In the genomic region with DNA sequence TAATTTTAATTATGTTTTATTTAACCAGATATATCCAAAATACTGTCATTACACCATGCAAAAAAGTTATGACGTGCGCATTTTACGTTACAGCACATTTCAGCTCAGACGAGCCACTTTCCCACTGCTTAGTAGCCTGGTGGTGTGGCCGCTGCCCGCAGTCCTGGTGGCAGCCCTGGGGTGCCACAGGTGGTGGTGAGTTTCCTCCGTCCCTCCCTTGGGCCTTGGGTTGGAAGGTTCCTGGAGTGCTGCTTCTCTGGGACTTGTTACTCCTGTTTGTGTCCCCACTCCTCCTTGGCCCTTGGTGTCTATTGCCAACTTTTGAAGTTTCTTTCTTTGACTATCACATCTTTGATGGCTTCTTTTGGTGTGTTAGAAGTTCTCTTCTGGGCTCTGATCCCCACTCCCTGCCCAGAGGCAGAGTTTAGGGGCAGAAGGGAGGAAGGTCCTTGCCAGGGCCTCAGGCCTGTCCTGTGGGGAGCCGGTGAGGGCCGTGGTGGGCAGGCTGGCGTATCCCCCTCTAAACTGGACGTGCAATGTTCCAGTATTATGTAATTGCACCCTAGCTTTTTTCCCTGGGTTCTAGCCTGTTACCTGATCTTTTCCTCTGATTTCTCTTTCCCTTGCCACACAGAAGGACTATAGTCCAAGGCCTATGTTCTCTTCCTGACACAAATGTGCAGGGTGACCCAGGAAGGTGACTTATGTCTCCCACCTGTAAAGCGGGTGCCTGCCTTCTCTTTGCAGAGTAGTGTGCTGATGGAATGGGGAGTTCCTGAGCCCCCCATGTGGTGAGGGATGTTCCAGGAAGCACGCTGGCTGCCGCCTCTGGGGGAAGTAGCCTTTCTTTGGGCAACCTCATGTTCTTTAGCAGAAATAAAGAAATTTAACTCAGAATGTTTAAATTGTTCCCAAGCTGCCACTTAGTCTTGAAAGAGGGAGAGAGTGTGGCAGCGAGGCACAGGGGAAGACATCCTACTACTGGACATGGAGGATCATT, we compare ENCODE assay signal across 1 cellular context.
TF ChIP-seq lines count a peak whose summit lies in the region.

No MANE protein-coding gene starts in this region.

TF ChIP-seq in A549, 52 proteins besides CTCF, POLR2A, EP300 and RAD21 (continued from another document):
- TF ChIP-seq, protein P1, sequence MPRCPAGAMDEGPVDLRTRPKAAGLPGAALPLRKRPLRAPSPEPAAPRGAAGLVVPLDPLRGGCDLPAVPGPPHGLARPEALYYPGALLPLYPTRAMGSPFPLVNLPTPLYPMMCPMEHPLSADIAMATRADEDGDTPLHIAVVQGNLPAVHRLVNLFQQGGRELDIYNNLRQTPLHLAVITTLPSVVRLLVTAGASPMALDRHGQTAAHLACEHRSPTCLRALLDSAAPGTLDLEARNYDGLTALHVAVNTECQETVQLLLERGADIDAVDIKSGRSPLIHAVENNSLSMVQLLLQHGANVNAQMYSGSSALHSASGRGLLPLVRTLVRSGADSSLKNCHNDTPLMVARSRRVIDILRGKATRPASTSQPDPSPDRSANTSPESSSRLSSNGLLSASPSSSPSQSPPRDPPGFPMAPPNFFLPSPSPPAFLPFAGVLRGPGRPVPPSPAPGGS (IDR thresholded peaks at IDR 0.05): no peak
- TF ChIP-seq SMC3 (IDR thresholded peaks at IDR 0.05) (no peak), EHF (CRISPR knock-in tag; IDR thresholded peaks at IDR 0.05) (no peak), FOSB (CRISPR knock-in tag; IDR thresholded peaks at IDR 0.05) (no peak), NFE2L2 (conservative IDR thresholded peaks at IDR 0.05; ENCODE audit: low read length) (no peak), HOXB5 (CRISPR knock-in tag; IDR thresholded peaks at IDR 0.05) (no peak), ZC3H11A (IDR thresholded peaks at IDR 0.05) (no peak), MAFK (IDR thresholded peaks at IDR 0.05; ENCODE audit: partially characterized antibody) (no peak), CEBPB (IDR thresholded peaks at IDR 0.05) (no peak), EHMT2 (IDR thresholded peaks at IDR 0.05; ENCODE audit: low read depth) (no peak)
